Comparison of ENCODE assay signal across 13 cellular contexts in genomic region chr11:61479360-61480058, GRCh38. TPM values are rescaled to one million over a fixed set of nuclear protein-coding genes. Genes with fewer than 3 reads are reported as not detected.
"Had no signal": no experiment of that assay in that cellular context is flagged by ENCODE, and none has a peak within 500 bp of the region (broad histone marks: within the 10 kb centered on the region; RNA-seq: fewer than 3 reads in every experiment).

No MANE protein-coding gene starts in this region.

RNA-seq across cellular contexts. Expression of gene LRRC10B, which starts 29.0 kb away (rescaled TPM):
- total RNA-seq: activated B cell treated with CpG ODN at 0.5 μM for 24 hours; activated CD4-positive, alpha-beta memory T cell treated with anti-CD3 and anti-CD28 coated beads for 36 hours; activated CD8-positive, alpha-beta memory T cell treated with anti-CD3 and anti-CD28 coated beads for 36 hours; activated CD8-positive, alpha-beta T cell treated with anti-CD3 and anti-CD28 coated beads for 36 hours; activated naive CD4-positive, alpha-beta T cell treated with anti-CD3 and anti-CD28 coated beads for 36 hours; activated naive CD4-positive, alpha-beta T cell treated with anti-CD3 and anti-CD28 coated beads, Interleukin-2, amount 50 U/mL, for 72 hours; activated naive CD8-positive, alpha-beta T cell treated with anti-CD3 and anti-CD28 coated beads for 36 hours; activated T-cell treated with anti-CD3 and anti-CD28 coated beads, Interleukin-2, amount 50 U/mL, for 4 hours; activated T-cell treated with anti-CD3 and anti-CD28 coated beads, Interleukin-2, amount 50 U/mL, for 72 hours; activated T-helper 1 cell treated with anti-CD3 and anti-CD28 coated beads, Interleukin-12 subunit alpha, Interleukin-12 subunit beta, Interleukin-2, Interleukin-4 antibody, amounts not matched to agents 30 ng/mL and 10 ng/mL and 1 ng/mL, durations not matched to agents 14 hours and 24 hours and 36 hours; activated T-helper 17 cell treated with anti-CD3 and anti-CD28 coated beads, Interleukin-2, amount 50 U/mL, for 72 hours; T-helper 1 cell treated with Interleukin-12 subunit alpha and Interleukin-12 subunit beta and Interleukin-4 antibody, amounts not matched to agents 30 ng/mL and 1 ng/mL, for 36 hours; T-helper 17 cell had no signal
